Comparison of ENCODE assay signal across 32 cellular contexts in the genomic region with DNA sequence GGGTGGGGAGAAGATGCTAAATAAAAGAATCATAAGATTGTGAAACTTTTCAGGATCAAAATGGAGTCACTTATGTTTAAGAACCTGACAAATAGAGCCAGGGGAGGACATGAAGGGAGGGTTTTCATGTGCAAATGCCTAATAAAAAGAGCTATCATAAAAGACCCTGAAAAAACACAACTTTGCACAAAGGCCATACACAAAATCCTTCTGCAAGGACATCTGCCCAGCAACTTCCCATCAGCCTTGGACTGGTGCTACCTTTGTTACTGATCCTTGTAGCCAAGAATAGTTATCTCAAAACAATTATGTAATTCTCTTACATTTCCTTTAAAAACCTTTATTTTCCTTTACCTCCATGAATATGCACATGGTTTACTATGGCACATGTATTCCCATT.
"Had no signal": no experiment of that assay in that cellular context is flagged by ENCODE, and none has a peak within 500 bp of the region (broad histone marks: within the 10 kb centered on the region; RNA-seq: fewer than 3 reads in every experiment).

No MANE protein-coding gene starts in this region.

- H3K9ac ChIP-seq: KMS-11 had no signal

- H3K9me3 ChIP-seq: MG63 had no signal

- H3K27me3 ChIP-seq: MG63 had no signal

- H3K4me3 ChIP-seq: MG63 had no signal

- DNase-seq: Karpas-422, Kasumi-1, MG63, MM.1S, MV-4-11, NCI-H1048, NCI-H1092, NCI-H1092 treated with DMSO at 0.1 percent for 48 hours, NCI-H1105, NCI-H1417 treated with DMSO at 0.1 percent for 48 hours, NCI-H1436, NCI-H1436 treated with DMSO at 0.1 percent for 48 hours, NCI-H146, NCI-H1694, NCI-H1694 treated with DMSO at 0.1 percent for 48 hours, NCI-H187, NCI-H187 treated with DMSO at 0.1 percent for 48 hours, NCI-H1930, NCI-H2029, NCI-H2029 treated with DMSO at 0.1 percent for 48 hours, NCI-H2081, NCI-H2081 treated with DMSO at 0.1 percent for 48 hours, NCI-H2107, NCI-H2171, NCI-H2171 treated with DMSO at 0.1 percent for 48 hours, NCI-H2227 treated with DMSO at 0.1 percent for 48 hours, NCI-H226, NCI-H345, NCI-H446, NCI-H446 treated with DMSO at 0.1 percent for 48 hours, NCI-H510A had no signal

- H3K36me3 ChIP-seq: MG63 had no signal

- H3K4me2 ChIP-seq: KMS-11 had no signal

- H3K27ac ChIP-seq: KMS-11 had no signal
